ENCODE assay signal across 1 cellular context in the genomic region with DNA sequence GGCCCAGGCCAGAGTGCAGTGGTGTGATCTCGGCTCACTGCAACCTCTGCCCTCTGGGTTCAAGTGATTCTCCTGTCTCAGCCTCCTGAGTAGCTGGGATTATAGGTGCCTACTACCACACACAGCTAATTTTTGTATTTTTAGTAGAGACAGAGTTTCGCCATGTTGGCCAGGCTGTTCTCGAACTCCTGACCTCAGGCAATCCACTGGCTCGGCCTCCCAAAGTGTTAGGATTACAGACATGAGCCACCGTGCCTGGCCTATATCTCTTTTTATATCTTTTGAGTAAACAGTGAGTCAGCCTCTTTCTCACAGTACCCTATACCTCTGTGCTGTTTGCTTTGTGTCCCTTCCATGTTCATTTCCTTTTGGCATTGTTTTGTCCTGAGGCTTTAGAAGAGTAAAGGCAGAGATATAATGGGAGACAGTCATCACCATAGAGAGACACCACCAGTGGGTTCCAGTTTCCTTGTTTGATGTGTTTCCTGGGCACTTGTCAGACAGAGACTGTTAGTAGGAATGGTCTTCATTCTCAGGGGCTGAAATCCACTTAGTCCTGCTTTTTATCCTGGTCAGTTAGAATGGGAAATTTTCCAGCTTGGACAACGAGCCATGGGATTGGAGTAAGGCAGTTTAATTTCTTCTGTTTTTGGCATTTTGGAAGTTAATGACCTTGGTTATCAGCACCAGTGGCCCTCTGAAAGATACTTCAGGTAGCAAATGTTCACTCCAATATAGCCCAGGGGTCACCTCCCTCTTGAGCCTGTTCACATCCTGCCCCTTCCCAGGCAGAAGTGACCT.
TF ChIP-seq lines count a peak whose summit lies in the region.

No MANE protein-coding gene starts in this region.

TF ChIP-seq in HepG2, 621 proteins besides CTCF, POLR2A, EP300 and RAD21 (continued from another document and continues in another):
- TF ChIP-seq MLXIP (CRISPR knock-in tag; IDR thresholded peaks at IDR 0.05; ENCODE audit: borderline replicate concordance) = no peak
- no peak for TF ChIP-seq ATF7-NPFF (CRISPR knock-in tag; IDR thresholded peaks at IDR 0.05; ENCODE audit: low read depth)
- 0 out of 2 replicates have a peak, but pooled peaks have one; percentile 71 for TF ChIP-seq CAMTA2 (CRISPR knock-in tag; IDR thresholded peaks at IDR 0.05; ENCODE audit: borderline replicate concordance)
- 0 out of 2 replicates have a peak, but pooled peaks have one; percentile 28 for TF ChIP-seq MYPOP (CRISPR knock-in tag; IDR thresholded peaks at IDR 0.05)
- TF ChIP-seq, protein P1, sequence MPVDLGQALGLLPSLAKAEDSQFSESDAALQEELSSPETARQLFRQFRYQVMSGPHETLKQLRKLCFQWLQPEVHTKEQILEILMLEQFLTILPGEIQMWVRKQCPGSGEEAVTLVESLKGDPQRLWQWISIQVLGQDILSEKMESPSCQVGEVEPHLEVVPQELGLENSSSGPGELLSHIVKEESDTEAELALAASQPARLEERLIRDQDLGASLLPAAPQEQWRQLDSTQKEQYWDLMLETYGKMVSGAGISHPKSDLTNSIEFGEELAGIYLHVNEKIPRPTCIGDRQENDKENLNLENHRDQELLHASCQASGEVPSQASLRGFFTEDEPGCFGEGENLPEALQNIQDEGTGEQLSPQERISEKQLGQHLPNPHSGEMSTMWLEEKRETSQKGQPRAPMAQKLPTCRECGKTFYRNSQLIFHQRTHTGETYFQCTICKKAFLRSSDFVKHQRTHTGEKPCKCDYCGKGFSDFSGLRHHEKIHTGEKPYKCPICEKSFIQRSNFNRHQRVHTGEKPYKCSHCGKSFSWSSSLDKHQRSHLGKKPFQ (CRISPR knock-in tag; IDR thresholded peaks at IDR 0.05; ENCODE audit: insufficient replicate concordance) = peak; percentile 88
- TF ChIP-seq, protein P2, sequence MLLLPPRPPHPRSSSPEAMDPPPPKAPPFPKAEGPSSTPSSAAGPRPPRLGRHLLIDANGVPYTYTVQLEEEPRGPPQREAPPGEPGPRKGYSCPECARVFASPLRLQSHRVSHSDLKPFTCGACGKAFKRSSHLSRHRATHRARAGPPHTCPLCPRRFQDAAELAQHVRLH (CRISPR knock-in tag; IDR thresholded peaks at IDR 0.05; ENCODE audit: borderline replicate concordance, low read depth) = 0 out of 2 replicates have a peak, but pooled peaks have one; percentile 77
- TF ChIP-seq ATF1 (CRISPR knock-in tag; IDR thresholded peaks at IDR 0.05) = peak; percentile 44; the same call in 1 of the 2 replicates
- TF ChIP-seq, protein P3, sequence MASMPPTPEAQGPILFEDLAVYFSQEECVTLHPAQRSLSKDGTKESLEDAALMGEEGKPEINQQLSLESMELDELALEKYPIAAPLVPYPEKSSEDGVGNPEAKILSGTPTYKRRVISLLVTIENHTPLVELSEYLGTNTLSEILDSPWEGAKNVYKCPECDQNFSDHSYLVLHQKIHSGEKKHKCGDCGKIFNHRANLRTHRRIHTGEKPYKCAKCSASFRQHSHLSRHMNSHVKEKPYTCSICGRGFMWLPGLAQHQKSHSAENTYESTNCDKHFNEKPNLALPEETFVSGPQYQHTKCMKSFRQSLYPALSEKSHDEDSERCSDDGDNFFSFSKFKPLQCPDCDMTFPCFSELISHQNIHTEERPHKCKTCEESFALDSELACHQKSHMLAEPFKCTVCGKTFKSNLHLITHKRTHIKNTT (CRISPR knock-in tag; IDR thresholded peaks at IDR 0.05) = no peak
- TF ChIP-seq STAT5B (CRISPR knock-in tag; IDR thresholded peaks at IDR 0.05) = peak; percentile 35; the same call in 1 of the 2 replicates
- no peak for TF ChIP-seq TMF1 (CRISPR knock-in tag; IDR thresholded peaks at IDR 0.05; ENCODE audit: low read depth)
- no peak for TF ChIP-seq ZNF781 (CRISPR knock-in tag; IDR thresholded peaks at IDR 0.05; ENCODE audit: borderline replicate concordance, not compliant biosample characterization)
- TF ChIP-seq, protein P4, sequence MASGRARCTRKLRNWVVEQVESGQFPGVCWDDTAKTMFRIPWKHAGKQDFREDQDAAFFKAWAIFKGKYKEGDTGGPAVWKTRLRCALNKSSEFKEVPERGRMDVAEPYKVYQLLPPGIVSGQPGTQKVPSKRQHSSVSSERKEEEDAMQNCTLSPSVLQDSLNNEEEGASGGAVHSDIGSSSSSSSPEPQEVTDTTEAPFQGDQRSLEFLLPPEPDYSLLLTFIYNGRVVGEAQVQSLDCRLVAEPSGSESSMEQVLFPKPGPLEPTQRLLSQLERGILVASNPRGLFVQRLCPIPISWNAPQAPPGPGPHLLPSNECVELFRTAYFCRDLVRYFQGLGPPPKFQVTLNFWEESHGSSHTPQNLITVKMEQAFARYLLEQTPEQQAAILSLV (CRISPR knock-in tag; IDR thresholded peaks at IDR 0.05; ENCODE audit: borderline replicate concordance) = peak; percentile 58; the same call in 1 of the 2 replicates
- TF ChIP-seq ZNF275 (CRISPR knock-in tag; IDR thresholded peaks at IDR 0.05; ENCODE audit: borderline replicate concordance) = peak; percentile 41; the same call in 1 of the 2 replicates
- TF ChIP-seq ZBTB38 (CRISPR knock-in tag; IDR thresholded peaks at IDR 0.05) = no peak
- 0 out of 2 replicates have a peak, but pooled peaks have one; percentile 75 for TF ChIP-seq ZNF878 (CRISPR knock-in tag; IDR thresholded peaks at IDR 0.05)
- TF ChIP-seq SMC3 (IDR thresholded peaks at IDR 0.05; ENCODE audit: low read length) = 0 out of 2 replicates have a peak, but pooled peaks have one; percentile 1
- TF ChIP-seq, protein P5, sequence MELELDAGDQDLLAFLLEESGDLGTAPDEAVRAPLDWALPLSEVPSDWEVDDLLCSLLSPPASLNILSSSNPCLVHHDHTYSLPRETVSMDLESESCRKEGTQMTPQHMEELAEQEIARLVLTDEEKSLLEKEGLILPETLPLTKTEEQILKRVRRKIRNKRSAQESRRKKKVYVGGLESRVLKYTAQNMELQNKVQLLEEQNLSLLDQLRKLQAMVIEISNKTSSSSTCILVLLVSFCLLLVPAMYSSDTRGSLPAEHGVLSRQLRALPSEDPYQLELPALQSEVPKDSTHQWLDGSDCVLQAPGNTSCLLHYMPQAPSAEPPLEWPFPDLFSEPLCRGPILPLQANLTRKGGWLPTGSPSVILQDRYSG (CRISPR knock-in tag; IDR thresholded peaks at IDR 0.05) = 0 out of 2 replicates have a peak, but pooled peaks have one; percentile 33
- TF ChIP-seq HDAC1 (CRISPR knock-in tag; IDR thresholded peaks at IDR 0.05) = peak; percentile 77
- TF ChIP-seq HMGXB3 (CRISPR knock-in tag; IDR thresholded peaks at IDR 0.05; ENCODE audit: borderline replicate concordance) = peak; percentile 75; the same call in 1 of the 2 replicates
- peak; percentile 54; the same call in 1 of the 2 replicates for TF ChIP-seq ZNF24 (IDR thresholded peaks at IDR 0.05)
- TF ChIP-seq, protein P6, sequence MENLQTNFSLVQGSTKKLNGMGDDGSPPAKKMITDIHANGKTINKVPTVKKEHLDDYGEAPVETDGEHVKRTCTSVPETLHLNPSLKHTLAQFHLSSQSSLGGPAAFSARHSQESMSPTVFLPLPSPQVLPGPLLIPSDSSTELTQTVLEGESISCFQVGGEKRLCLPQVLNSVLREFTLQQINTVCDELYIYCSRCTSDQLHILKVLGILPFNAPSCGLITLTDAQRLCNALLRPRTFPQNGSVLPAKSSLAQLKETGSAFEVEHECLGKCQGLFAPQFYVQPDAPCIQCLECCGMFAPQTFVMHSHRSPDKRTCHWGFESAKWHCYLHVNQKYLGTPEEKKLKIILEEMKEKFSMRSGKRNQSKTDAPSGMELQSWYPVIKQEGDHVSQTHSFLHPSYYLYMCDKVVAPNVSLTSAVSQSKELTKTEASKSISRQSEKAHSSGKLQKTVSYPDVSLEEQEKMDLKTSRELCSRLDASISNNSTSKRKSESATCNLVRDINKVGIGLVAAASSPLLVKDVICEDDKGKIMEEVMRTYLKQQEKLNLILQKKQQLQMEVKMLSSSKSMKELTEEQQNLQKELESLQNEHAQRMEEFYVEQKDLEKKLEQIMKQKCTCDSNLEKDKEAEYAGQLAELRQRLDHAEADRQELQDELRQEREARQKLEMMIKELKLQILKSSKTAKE (CRISPR knock-in tag; IDR thresholded peaks at IDR 0.05; ENCODE audit: borderline replicate concordance) = peak; percentile 75
- peak; percentile 90 for TF ChIP-seq ZMYM4 (CRISPR knock-in tag; IDR thresholded peaks at IDR 0.05)
- no peak for TF ChIP-seq HNRNPLL (IDR thresholded peaks at IDR 0.05; ENCODE audit: low read depth, low read length, poor library complexity, severe bottlenecking)
